ENCODE assay signal across 8 cellular contexts in genomic region chr13:50125556-50126377, GRCh38.
A peak's percentile ranks its signal among the peaks of the same experiment; 100 is the strongest.
DNase-seq lines count a peak whose midpoint lies in the region; ATAC-seq, FAIRE-seq and TF ChIP-seq lines count a peak whose summit lies in the region.

No MANE protein-coding gene starts in this region.

- H3K9me3 ChIP-seq in A549 (no peaks in the 10 kb centered on the region), Peyer's patch (no peaks in the 10 kb centered on the region), mucosa of stomach (ENCODE audit: control insufficient read depth, low read length) (no peaks in the 10 kb centered on the region)

- CTCF ChIA-PET in A549 (lab: Yijun Ruan, JAX) = interaction anchor here (1.3 to 2.1 kb wide), 4 partner anchors 18 to 675 kb away, joined by 4 to 6 read pairs (median 4); partner anchors contain the start of gene TRIM13

- ATAC-seq in A549 = peak; percentile 13 to 26
- ATAC-seq in GM19395 (IDR thresholded peaks at IDR 0.05; ENCODE audit: unreplicated experiment) = peak; percentile 2
- ATAC-seq in esophagus mucosa = peak; percentile 75

- TF ChIP-seq RAD21 in A549 (conservative IDR thresholded peaks at IDR 0.05 in 1 of 2, IDR thresholded peaks at IDR 0.05 in 1 of 2) = no peak; a peak in 1 of 5 replicates

- peak; percentile 24 for TF ChIP-seq POLR2A in A549 (IDR thresholded peaks at IDR 0.05; ENCODE audit: low read length)
- peak; percentile 82 to 83 for TF ChIP-seq POLR2A in Peyer's patch (IDR thresholded peaks at IDR 0.05)

- peak overlapping the region; percentile 80 for H3K4me2 ChIP-seq in A549

- peak; percentile 35 to 70 for DNase-seq in A549 (ENCODE audit: low read depth in 1 of 2, low spot score in 1 of 2)
- peak; percentile 74 for DNase-seq in LNCaP clone FGC (ENCODE audit: low read depth)
- peak; percentile 91 to 97 (median 97) for DNase-seq in Peyer's patch
- DNase-seq in activated T-helper 1 cell treated with Interleukin-2 at 50 U/mL for 16 hours (ENCODE audit: low read depth) = peak; percentile 76
- DNase-seq in stimulated activated CD8-positive, alpha-beta memory T cell treated with anti-CD3 and anti-CD28 coated beads, Interleukin-4, amount 100 ng/mL, for 48 hours = peak; percentile 80

- H3K4me1 ChIP-seq in A549 (peaks cover 14% of the 10 kb centered on the region; the same call in 2 of the 3 replicates), Peyer's patch (peaks cover 10 to 57% (median 27%) of the 10 kb centered on the region in 4 donors), mucosa of stomach (ENCODE audit: control insufficient read depth, insufficient read depth, low read length) (peaks cover 41% of the 10 kb centered on the region)

- no peak for FAIRE-seq in A549 (lab: Jason Lieb, UNC)

- 6% methylated on average over 7 of the region's 94 CpGs for WGBS in A549 (ENCODE audit: missing lambda C conversion rate)

- H3K4me3 ChIP-seq in A549 (peak overlapping the region; percentile 67), LNCaP clone FGC (ENCODE audit: low read depth, low read length) (peak overlapping the region; percentile 89), Peyer's patch (peak overlapping the region; percentile 82 to 93 (median 90)), mucosa of stomach (ENCODE audit: low read length) (peak overlapping the region; percentile 93)

- no peak for TF ChIP-seq CTCF in A549 (IDR thresholded peaks at IDR 0.05)
- no peak for TF ChIP-seq CTCF in LNCaP clone FGC (IDR thresholded peaks at IDR 0.05; ENCODE audit: control insufficient read depth, extremely low read depth, insufficient read depth)
- peak in 1 of 6 experiments; percentile 11 for TF ChIP-seq CTCF in Peyer's patch (IDR thresholded peaks at IDR 0.05)

- POLR2A ChIA-PET in A549 (lab: Yijun Ruan, JAX) = interaction anchor here (0.6 to 3.0 kb wide), 7 partner anchors 13 to 333 kb away, joined by 3 to 21 read pairs (median 4); partner anchors contain the start of genes KPNA3 and TRIM13

- peaks cover 0 to 16% of the 10 kb centered on the region in 2 donors for H3K27me3 ChIP-seq in Peyer's patch
- H3K27me3 ChIP-seq in mucosa of stomach (ENCODE audit: control insufficient read depth, insufficient read depth, low read length) = peaks cover 42% of the 10 kb centered on the region

- H3K9ac ChIP-seq in mucosa of stomach (ENCODE audit: low read length) = peak overlapping the region; percentile 99

- peak overlapping the region; percentile 97 to 99 for H3K27ac ChIP-seq in A549
- H3K27ac ChIP-seq in Peyer's patch = peak overlapping the region; percentile 99 to 100 (median 100)

- peaks cover 0 to 4% (median 0%) of the 10 kb centered on the region in 3 donors for H3K36me3 ChIP-seq in Peyer's patch
- no peaks in the 10 kb centered on the region for H3K36me3 ChIP-seq in mucosa of stomach (ENCODE audit: control insufficient read depth, insufficient read depth, low read length)

- no peak for TF ChIP-seq EP300 in A549 (IDR thresholded peaks at IDR 0.05)

TF ChIP-seq in A549, 52 proteins besides CTCF, POLR2A, EP300 and RAD21:
- TF ChIP-seq EHMT2 (IDR thresholded peaks at IDR 0.05; ENCODE audit: low read depth) (no peak), PHF8 (IDR thresholded peaks at IDR 0.05; ENCODE audit: borderline replicate concordance, low read depth) (peak; percentile 57), ELK1 (IDR thresholded peaks at IDR 0.05; ENCODE audit: low read depth, low read length) (no peak), NR3C1 (IDR thresholded peaks at IDR 0.05) (no peak), MAX (IDR thresholded peaks at IDR 0.05) (peak; percentile 41; the same call in 1 of the 2 replicates), JUN (IDR thresholded peaks at IDR 0.05) (peak in 1 of 2 experiments; percentile 32; a peak in 1 of 5 replicates), HOXA7 (CRISPR knock-in tag; IDR thresholded peaks at IDR 0.05) (no peak), GATA3 (IDR thresholded peaks at IDR 0.05; ENCODE audit: borderline replicate concordance) (0 out of 2 replicates have a peak, but pooled peaks have one; percentile 15), TP53 (CRISPR knock-in tag; IDR thresholded peaks at IDR 0.05) (0 out of 2 replicates have a peak, but pooled peaks have one; percentile 32), CEBPB (IDR thresholded peaks at IDR 0.05) (peak; percentile 50 to 70; a peak in 2 of 4 replicates), REST (IDR thresholded peaks at IDR 0.05) (0 out of 2 replicates have a peak, but pooled peaks have one; percentile 11), FOSL2 (IDR thresholded peaks at IDR 0.05) (no peak), FOSL2 (CRISPR knock-in tag; IDR thresholded peaks at IDR 0.05) (no peak), HMGXB4 (CRISPR knock-in tag; IDR thresholded peaks at IDR 0.05; ENCODE audit: borderline replicate concordance) (no peak), HEYL (CRISPR knock-in tag; IDR thresholded peaks at IDR 0.05) (no peak), CHD4 (IDR thresholded peaks at IDR 0.05; ENCODE audit: borderline replicate concordance) (no peak), E2F6 (IDR thresholded peaks at IDR 0.05; ENCODE audit: borderline replicate concordance, low read depth) (peak; percentile 68; the same call in 1 of the 2 replicates), MAFK (IDR thresholded peaks at IDR 0.05; ENCODE audit: partially characterized antibody) (no peak), BHLHE40 (IDR thresholded peaks at IDR 0.05; ENCODE audit: low read depth, low read length) (no peak), RFX5 (IDR thresholded peaks at IDR 0.05) (no peak), ESRRA (IDR thresholded peaks at IDR 0.05; ENCODE audit: borderline replicate concordance, low read length) (no peak), POLR2AphosphoS2 (conservative IDR thresholded peaks at IDR 0.05; ENCODE audit: low read length) (no peak), HOXB5 (CRISPR knock-in tag; IDR thresholded peaks at IDR 0.05) (0 out of 2 replicates have a peak, but pooled peaks have one; percentile 37), CBX2 (IDR thresholded peaks at IDR 0.05; ENCODE audit: borderline replicate concordance, low read depth) (no peak), RNF2 (IDR thresholded peaks at IDR 0.05; ENCODE audit: borderline replicate concordance, low read depth) (0 out of 2 replicates have a peak, but pooled peaks have one; percentile 26)

Comparison
In these comparisons a context has a peak if more than half of its experiments do, and no peak if none do; other contexts are left out.
1. Peak in every context shown above with its lines: DNase-seq, ATAC-seq, H3K4me3 ChIP-seq and H3K27ac ChIP-seq.
2. ATAC-seq: peak in every context shown above with its lines; median percentile 75 in esophagus mucosa; 20 in A549; 2 in GM19395.